8 cellular contexts compared by ENCODE assay signal in genomic region chr20:36541227-36542018, GRCh38. TPM values are rescaled to one million over a fixed set of nuclear protein-coding genes. Genes with fewer than 3 reads are reported as not detected.
A peak's percentile ranks its signal among the peaks of the same experiment; 100 is the strongest.
DNase-seq lines count a peak whose midpoint lies in the region; ATAC-seq and TF ChIP-seq lines count a peak whose summit lies in the region.

Gene MYL9 (plus strand): TSS chr20:36541519. CDS start chr20:36544885, 3,366 bp downstream.

- intact Hi-C loops in natural killer cell (cut with micrococcal nuclease), result no loop called here

- TF ChIP-seq CTCF in GM10266 (IDR thresholded peaks at IDR 0.05; ENCODE audit: control insufficient read depth, insufficient read depth, low read depth, missing control alignments) (peak; percentile 24), foreskin fibroblast (IDR thresholded peaks at IDR 0.05; ENCODE audit: low read depth, low read length) (no peak), natural killer cell (IDR thresholded peaks at IDR 0.05) (no peak)

- DNase-seq in GM10266 (ENCODE audit: extremely low spot score) (peak; percentile 79), T-helper 17 cell (no peak), foreskin fibroblast (peak; percentile 84 to 94), natural killer cell (no peak), NCI-H1105 (lab: John Stamatoyannopoulos, UW) (no peak), NCI-H82 (lab: John Stamatoyannopoulos, UW) (no peak), NOMO-1 (lab: John Stamatoyannopoulos, UW; ENCODE audit: unreplicated experiment in 2 of 2) (no peak)
- DNase-seq in stimulated activated naive CD4-positive, alpha-beta T cell treated with Interleukin-2 at 50 U/mL for 16 hours (lab: John Stamatoyannopoulos, UW), result no peak

- H3K4me1 Mint-ChIP-seq in T-helper 17 cell (peaks cover 3% of the 10 kb centered on the region), natural killer cell (peaks cover 0 to 9% of the 10 kb centered on the region in 2 donors)

- H3K27me3 Mint-ChIP-seq in T-helper 17 cell, result no peaks in the 10 kb centered on the region
- H3K27me3 Mint-ChIP-seq in natural killer cell (ENCODE audit: low read depth in 2 of 2), result no peaks in the 10 kb centered on the region

- no peaks in the 10 kb centered on the region for H3K36me3 Mint-ChIP-seq in T-helper 17 cell (ENCODE audit: low read depth)
- H3K36me3 Mint-ChIP-seq in natural killer cell, result no peaks in the 10 kb centered on the region

- H3K9me3 ChIP-seq in T-helper 17 cell (ENCODE audit: control insufficient read depth, low read length, poor library complexity, severe bottlenecking), result no peaks in the 10 kb centered on the region

- peak; percentile 39 for ATAC-seq in T-helper 17 cell
- peak; percentile 34 to 85 (median 72) for ATAC-seq in natural killer cell

- H3K4me3 Mint-ChIP-seq in T-helper 17 cell, result peak within 1 kb of the TSS; percentile 5
- H3K4me3 Mint-ChIP-seq in natural killer cell, result peak within 1 kb of the TSS; percentile 76

- no peaks in the 10 kb centered on the region for H3K9me3 Mint-ChIP-seq in natural killer cell

- peak within 1 kb of the TSS; percentile 95 to 100 for H3K4me3 ChIP-seq in foreskin fibroblast (ENCODE audit: low read depth in 1 of 2, low read length in 2 of 2)

- H3K27ac Mint-ChIP-seq in T-helper 17 cell (no peak within 1 kb of the TSS), natural killer cell (no peak within 1 kb of the TSS)

RNA-seq across cellular contexts. Expression of gene MYL9, which starts in this region (rescaled TPM):
- total RNA-seq in T-helper 17 cell (100 to 1,000 TPM in 1 of 2 donors, 1 to 10 TPM in 1; 3.4 to 125 TPM), natural killer cell (10 to 100 TPM in 1 of 3 donors, 1 to 10 TPM in 2; 2.7 to 13.5 (median 2.7) TPM)

Comparison
In these comparisons a context has a peak if more than half of its experiments do, and no peak if none do; other contexts are left out.
1. DNase-seq: peak in GM10266 (single experiment) and foreskin fibroblast (2 of 2); none in T-helper 17 cell (0 of 3), natural killer cell (single experiment), NCI-H1105 (single experiment), stimulated activated naive CD4-positive, alpha-beta T cell treated with Interleukin-2 at 50 U/mL for 16 hours (single experiment), NCI-H82 (single experiment) and NOMO-1 (0 of 2).